Comparison of ENCODE assay signal across 28 cellular contexts in the genomic region with DNA sequence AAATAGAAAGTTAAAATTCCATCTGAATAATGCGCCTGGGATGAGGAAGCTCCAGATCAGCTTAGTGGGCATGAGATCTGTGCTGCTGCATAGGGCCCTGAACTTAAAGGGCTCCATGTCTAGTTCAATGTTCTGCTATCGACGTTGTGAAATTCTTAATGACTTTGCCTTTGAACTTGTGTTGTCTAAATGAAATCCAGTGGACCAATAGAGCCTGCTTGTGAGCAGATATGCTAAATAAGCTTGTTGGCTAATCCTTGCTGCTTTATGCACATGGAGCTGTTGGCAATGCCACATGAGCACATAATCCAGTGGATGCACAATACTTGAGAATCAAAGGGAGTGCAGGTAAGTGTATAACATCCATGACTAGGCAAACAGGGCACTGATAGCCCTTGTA.
"Had no signal": no experiment of that assay in that cellular context is flagged by ENCODE, and none has a peak within 500 bp of the region (broad histone marks: within the 10 kb centered on the region; RNA-seq: fewer than 3 reads in every experiment).

No MANE protein-coding gene starts in this region.

- H3K27me3 ChIP-seq: adrenal gland, breast epithelium, colonic mucosa, esophagus squamous epithelium had no signal

- H3K9me3 ChIP-seq: adrenal gland, breast epithelium, colonic mucosa, esophagus squamous epithelium had no signal

- H3K27ac ChIP-seq: adrenal gland, breast epithelium, cardiac muscle cell, colonic mucosa, epithelial cell of prostate, esophagus squamous epithelium had no signal

- H3K36me3 ChIP-seq: adrenal gland, breast epithelium, cardiac muscle cell, colonic mucosa, esophagus squamous epithelium had no signal

- ATAC-seq: activated CD4-positive, alpha-beta T cell treated with anti-CD3 and anti-CD28 coated beads for 36 hours; activated CD8-positive, alpha-beta memory T cell treated with anti-CD3 and anti-CD28 coated beads, Interleukin-2, amount 10 ng/mL, durations not matched to agents 7 days and 5 days; activated CD8-positive, alpha-beta T cell treated with anti-CD3 and anti-CD28 coated beads, Interleukin-2, amount 10 ng/mL, durations not matched to agents 7 days and 5 days; activated naive CD8-positive, alpha-beta T cell treated with anti-CD3 and anti-CD28 coated beads, Interleukin-2, amount 50 U/mL, for 24 hours had no signal

- H3K4me3 ChIP-seq: adrenal gland, breast epithelium, cardiac muscle cell, colonic mucosa, esophagus squamous epithelium had no signal

- H3K4me1 ChIP-seq: adrenal gland, breast epithelium, colonic mucosa had no signal

- DNase-seq: activated CD4-positive, alpha-beta memory T cell treated with anti-CD3 and anti-CD28 coated beads for 36 hours; activated CD4-positive, alpha-beta T cell treated with anti-CD3 and anti-CD28 coated beads for 36 hours; activated CD4-positive, alpha-beta T cell treated with anti-CD3 and anti-CD28 coated beads, Interleukin-2, amount 10 ng/mL, durations not matched to agents 24 days and 14 days; activated CD4-positive, CD25-positive, alpha-beta regulatory T cell; activated CD4-positive, CD25-positive, alpha-beta regulatory T cell treated with anti-CD3 and anti-CD28 coated beads, Interleukin-2, amount 50 U/mL, for 72 hours; activated CD8-positive, alpha-beta memory T cell treated with anti-CD3 and anti-CD28 coated beads, Interleukin-2, amount 10 ng/mL, durations not matched to agents 7 days and 5 days; activated CD8-positive, alpha-beta memory T cell treated with anti-CD3 and anti-CD28 coated beads, Interleukin-2, amount 50 U/mL, for 4 hours; activated CD8-positive, alpha-beta T cell treated with anti-CD3 and anti-CD28 coated beads, Interleukin-2, amount 10 ng/mL, durations not matched to agents 7 days and 5 days; activated effector memory CD4-positive, alpha-beta T cell treated with anti-CD3 and anti-CD28 coated beads, Interleukin-2, amount 50 U/mL, for 16 hours; activated naive CD4-positive, alpha-beta T cell treated with anti-CD3 and anti-CD28 coated beads for 36 hours; activated naive CD8-positive, alpha-beta T cell treated with anti-CD3 and anti-CD28 coated beads for 36 hours; activated naive CD8-positive, alpha-beta T cell treated with anti-CD3 and anti-CD28 coated beads, Interleukin-2, amount 50 U/mL, for 24 hours; activated T-cell treated with anti-CD3 and anti-CD28 coated beads, Interleukin-2, amount 50 U/mL, for 1 hour; activated T-cell treated with anti-CD3 and anti-CD28 coated beads, Interleukin-2, amount 50 U/mL, for 48 hours; adrenal gland; amygdala; aorta; central memory CD4-positive, alpha-beta T cell; cerebellar nuclear complex; colonic mucosa; effector CD8-positive, alpha-beta T cell; esophagus squamous epithelium; foreskin melanocyte; head of caudate nucleus; T-helper 2 cell had no signal
